Comparison of ENCODE assay signal across 8 cellular contexts in genomic region chr2:71331581-71332412, GRCh38. TPM values are rescaled to one million over a fixed set of nuclear protein-coding genes. Genes with fewer than 3 reads are reported as not detected.
DNase-seq lines count a peak whose midpoint lies in the region; ATAC-seq and TF ChIP-seq lines count a peak whose summit lies in the region.

A gene with protein sequence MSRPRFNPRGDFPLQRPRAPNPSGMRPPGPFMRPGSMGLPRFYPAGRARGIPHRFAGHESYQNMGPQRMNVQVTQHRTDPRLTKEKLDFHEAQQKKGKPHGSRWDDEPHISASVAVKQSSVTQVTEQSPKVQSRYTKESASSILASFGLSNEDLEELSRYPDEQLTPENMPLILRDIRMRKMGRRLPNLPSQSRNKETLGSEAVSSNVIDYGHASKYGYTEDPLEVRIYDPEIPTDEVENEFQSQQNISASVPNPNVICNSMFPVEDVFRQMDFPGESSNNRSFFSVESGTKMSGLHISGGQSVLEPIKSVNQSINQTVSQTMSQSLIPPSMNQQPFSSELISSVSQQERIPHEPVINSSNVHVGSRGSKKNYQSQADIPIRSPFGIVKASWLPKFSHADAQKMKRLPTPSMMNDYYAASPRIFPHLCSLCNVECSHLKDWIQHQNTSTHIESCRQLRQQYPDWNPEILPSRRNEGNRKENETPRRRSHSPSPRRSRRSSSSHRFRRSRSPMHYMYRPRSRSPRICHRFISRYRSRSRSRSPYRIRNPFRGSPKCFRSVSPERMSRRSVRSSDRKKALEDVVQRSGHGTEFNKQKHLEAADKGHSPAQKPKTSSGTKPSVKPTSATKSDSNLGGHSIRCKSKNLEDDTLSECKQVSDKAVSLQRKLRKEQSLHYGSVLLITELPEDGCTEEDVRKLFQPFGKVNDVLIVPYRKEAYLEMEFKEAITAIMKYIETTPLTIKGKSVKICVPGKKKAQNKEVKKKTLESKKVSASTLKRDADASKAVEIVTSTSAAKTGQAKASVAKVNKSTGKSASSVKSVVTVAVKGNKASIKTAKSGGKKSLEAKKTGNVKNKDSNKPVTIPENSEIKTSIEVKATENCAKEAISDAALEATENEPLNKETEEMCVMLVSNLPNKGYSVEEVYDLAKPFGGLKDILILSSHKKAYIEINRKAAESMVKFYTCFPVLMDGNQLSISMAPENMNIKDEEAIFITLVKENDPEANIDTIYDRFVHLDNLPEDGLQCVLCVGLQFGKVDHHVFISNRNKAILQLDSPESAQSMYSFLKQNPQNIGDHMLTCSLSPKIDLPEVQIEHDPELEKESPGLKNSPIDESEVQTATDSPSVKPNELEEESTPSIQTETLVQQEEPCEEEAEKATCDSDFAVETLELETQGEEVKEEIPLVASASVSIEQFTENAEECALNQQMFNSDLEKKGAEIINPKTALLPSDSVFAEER (N-terminal part only) (plus strand): TSS chr2:71331782. CDS start chr2:71348955, 17,173 bp downstream.

- TF ChIP-seq CTCF in GM12874 (IDR thresholded peaks at IDR 0.05; ENCODE audit: insufficient read depth, low read depth, low read length) (peak; percentile 82), heart left ventricle (IDR thresholded peaks at IDR 0.05) (peak; percentile 72 to 95 (median 85)), upper lobe of left lung (IDR thresholded peaks at IDR 0.05) (peak; percentile 60 to 88 (median 76))

- no peaks in the 10 kb centered on the region for H3K27me3 ChIP-seq in adipocyte (replicated peaks; ENCODE audit: control insufficient read depth, insufficient read depth, low read length)
- H3K27me3 ChIP-seq in heart left ventricle = no peaks in the 10 kb centered on the region
- no peaks in the 10 kb centered on the region for H3K27me3 ChIP-seq in upper lobe of left lung

- peak within 1 kb of the TSS; percentile 99 for H3K9ac ChIP-seq in adipocyte (ENCODE audit: low read length)

- H3K27ac ChIP-seq in heart left ventricle = peak within 1 kb of the TSS; percentile 72 to 96 (median 92)
- H3K27ac ChIP-seq in upper lobe of left lung = peak within 1 kb of the TSS; percentile 92 to 99 (median 98)

- H3K36me3 ChIP-seq in adipocyte (ENCODE audit: control insufficient read depth, insufficient read depth, low read length, severe bottlenecking) (peaks cover 2% of the 10 kb centered on the region), heart left ventricle (peaks cover 0 to 10% (median 5%) of the 10 kb centered on the region in 9 donors), upper lobe of left lung (peaks cover 0 to 2% (median 0%) of the 10 kb centered on the region in 4 donors)

- TF ChIP-seq EP300 in upper lobe of left lung (IDR thresholded peaks at IDR 0.05) = no peak

- peak; percentile 88 for DNase-seq in NCI-H128 (lab: John Stamatoyannopoulos, UW; ENCODE audit: unreplicated experiment)
- DNase-seq in SW480 (ENCODE audit: low spot score) = peak; percentile 92
- DNase-seq in adipocyte (ENCODE audit: low read depth) = peak; percentile 99
- DNase-seq in heart left ventricle = peak; percentile 94 to 97 (median 96)
- DNase-seq in posterior cingulate gyrus = peak; percentile 83 to 98 (median 88)
- DNase-seq in upper lobe of left lung = peak; percentile 94 to 97

- WGBS in heart left ventricle, 4 donors = 0% methylated on average over 54 to 81 of the region's 81 CpGs
- 0 to 1% methylated on average over 26 to 62 of the region's 81 CpGs for WGBS in upper lobe of left lung, 2 donors

- ATAC-seq in HG02759 (IDR thresholded peaks at IDR 0.05; ENCODE audit: unreplicated experiment) (peak; percentile 98), heart left ventricle (peak; percentile 98 to 99 (median 98)), upper lobe of left lung (ENCODE audit: low FRiP score in 2 of 2) (peak; percentile 99)

- H3K9me3 ChIP-seq in adipocyte (ENCODE audit: control insufficient read depth, low read length) = no peaks in the 10 kb centered on the region
- peaks cover 0 to 3% (median 0%) of the 10 kb centered on the region in 12 donors for H3K9me3 ChIP-seq in heart left ventricle
- no peaks in the 10 kb centered on the region for H3K9me3 ChIP-seq in upper lobe of left lung

- peak within 1 kb of the TSS; percentile 99 for H3K4me3 ChIP-seq in adipocyte (ENCODE audit: low read length)
- peak within 1 kb of the TSS; percentile 64 to 99 (median 91) for H3K4me3 ChIP-seq in heart left ventricle
- peak within 1 kb of the TSS; percentile 47 to 81 (median 74) for H3K4me3 ChIP-seq in upper lobe of left lung

- H3K4me1 ChIP-seq in adipocyte (ENCODE audit: control insufficient read depth, insufficient read depth, low read length) (peaks cover 31% of the 10 kb centered on the region), heart left ventricle (peaks cover 0 to 48% (median 36%) of the 10 kb centered on the region in 12 donors), upper lobe of left lung (peaks cover 34 to 48% (median 38%) of the 10 kb centered on the region in 4 donors)

- TF ChIP-seq POLR2A in heart left ventricle (IDR thresholded peaks at IDR 0.05) (peak in 1 of 2 donors; percentile 80), upper lobe of left lung (IDR thresholded peaks at IDR 0.05) (peak in 3 of 4 donors; percentile 72 to 95 (median 94))

- intact Hi-C loops in heart left ventricle (cut with DNase I) (loop anchor here in 9 of 10 donors (1.0 to 10.0 kb wide), 9 partner anchors 32 to 109 kb away; partner anchors contain the start of gene PAIP2B (in 6 of the 9)), posterior cingulate gyrus (cut with DNase I) (loop anchor here (5.0 kb wide), 2 partner anchors 34 to 54 kb away; no protein-coding TSS in a partner anchor)

RNA-seq across cellular contexts. Expression of the gene that starts here (rescaled TPM):
- total RNA-seq in heart left ventricle (100 to 1,000 TPM in 1 of 9 donors, 10 to 100 TPM in 8; 61.1 to 100 (median 84.1) TPM), upper lobe of left lung (100 to 1,000 TPM in 4 of 6 donors, 10 to 100 TPM in 2; 87.5 to 405 (median 115) TPM)
- polyA plus RNA-seq in heart left ventricle = 100 to 1,000 TPM in 1 of 2 donors, 10 to 100 TPM in 1; 48.6 to 118 TPM

Comparison
In these comparisons a context has a peak if more than half of its experiments do, and no peak if none do; other contexts are left out.
1. Peak in every context shown above with its lines: DNase-seq, ATAC-seq, H3K4me3 ChIP-seq and H3K27ac ChIP-seq.